1 cellular context compared by ENCODE assay signal in the genomic region with DNA sequence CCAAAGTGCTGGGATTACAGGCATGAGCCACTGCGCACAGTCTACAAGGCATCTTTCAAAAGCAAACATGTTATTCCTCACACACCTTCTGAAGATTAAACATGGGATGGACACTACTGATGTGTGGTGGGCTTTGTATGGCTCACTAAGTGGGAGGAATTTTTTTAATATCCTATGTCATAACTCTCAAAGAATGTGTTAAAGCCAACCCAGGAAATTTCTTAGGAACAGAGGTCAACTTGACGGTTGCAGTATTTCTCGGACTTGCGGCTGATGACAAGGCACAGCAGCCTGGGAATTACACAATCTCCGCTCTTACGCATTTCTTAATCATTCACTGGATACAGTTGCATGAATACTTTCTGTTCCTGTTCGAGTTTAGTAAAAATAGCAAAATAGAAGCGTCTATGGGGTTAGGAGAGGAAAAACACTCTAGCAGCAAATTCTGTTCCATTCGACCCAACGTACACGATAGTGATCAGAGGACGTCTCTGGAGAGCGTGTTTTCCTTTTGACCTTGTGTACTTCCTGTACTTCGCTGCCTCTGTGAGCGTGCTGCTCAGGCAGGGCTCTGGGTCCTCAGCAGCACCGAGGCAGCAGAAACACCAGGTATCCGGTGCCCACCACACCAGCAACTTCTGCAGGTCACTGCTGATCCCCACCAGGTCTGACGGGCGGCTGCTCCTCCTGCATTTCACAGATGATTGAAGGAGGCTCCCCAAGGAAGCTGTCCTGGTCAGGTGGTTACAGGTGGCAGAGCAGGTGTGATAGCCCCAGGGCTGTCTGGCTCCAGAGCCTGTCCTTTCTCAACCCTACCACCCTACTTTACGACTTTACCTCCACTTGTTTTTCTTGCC.
TF ChIP-seq lines count a peak whose summit lies in the region.

No MANE protein-coding gene starts in this region.

TF ChIP-seq in HepG2, 621 proteins besides CTCF, POLR2A, EP300 and RAD21 (continued from another document):
- TF ChIP-seq PAX8 (CRISPR knock-in tag; IDR thresholded peaks at IDR 0.05; ENCODE audit: borderline replicate concordance) (no peak), THAP11 (CRISPR knock-in tag; IDR thresholded peaks at IDR 0.05) (no peak), CEBPG (CRISPR knock-in tag; IDR thresholded peaks at IDR 0.05) (peak; percentile 80), ZNF598 (CRISPR knock-in tag; IDR thresholded peaks at IDR 0.05; ENCODE audit: borderline replicate concordance) (no peak), ZKSCAN1 (IDR thresholded peaks at IDR 0.05; ENCODE audit: low read length) (no peak), ZFP62 (CRISPR knock-in tag; IDR thresholded peaks at IDR 0.05) (no peak), ZKSCAN8 (CRISPR knock-in tag; IDR thresholded peaks at IDR 0.05; ENCODE audit: borderline replicate concordance) (0 out of 2 replicates have a peak, but pooled peaks have one; percentile 34), RBAK (CRISPR knock-in tag; IDR thresholded peaks at IDR 0.05) (no peak), TEAD2 (CRISPR knock-in tag; IDR thresholded peaks at IDR 0.05) (no peak)
- TF ChIP-seq, protein P1, sequence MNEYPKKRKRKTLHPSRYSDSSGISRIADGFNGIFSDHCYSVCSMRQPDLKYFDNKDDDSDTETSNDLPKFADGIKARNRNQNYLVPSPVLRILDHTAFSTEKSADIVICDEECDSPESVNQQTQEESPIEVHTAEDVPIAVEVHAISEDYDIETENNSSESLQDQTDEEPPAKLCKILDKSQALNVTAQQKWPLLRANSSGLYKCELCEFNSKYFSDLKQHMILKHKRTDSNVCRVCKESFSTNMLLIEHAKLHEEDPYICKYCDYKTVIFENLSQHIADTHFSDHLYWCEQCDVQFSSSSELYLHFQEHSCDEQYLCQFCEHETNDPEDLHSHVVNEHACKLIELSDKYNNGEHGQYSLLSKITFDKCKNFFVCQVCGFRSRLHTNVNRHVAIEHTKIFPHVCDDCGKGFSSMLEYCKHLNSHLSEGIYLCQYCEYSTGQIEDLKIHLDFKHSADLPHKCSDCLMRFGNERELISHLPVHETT (CRISPR knock-in tag; conservative IDR thresholded peaks at IDR 0.05) = no peak
- TF ChIP-seq, protein P2, sequence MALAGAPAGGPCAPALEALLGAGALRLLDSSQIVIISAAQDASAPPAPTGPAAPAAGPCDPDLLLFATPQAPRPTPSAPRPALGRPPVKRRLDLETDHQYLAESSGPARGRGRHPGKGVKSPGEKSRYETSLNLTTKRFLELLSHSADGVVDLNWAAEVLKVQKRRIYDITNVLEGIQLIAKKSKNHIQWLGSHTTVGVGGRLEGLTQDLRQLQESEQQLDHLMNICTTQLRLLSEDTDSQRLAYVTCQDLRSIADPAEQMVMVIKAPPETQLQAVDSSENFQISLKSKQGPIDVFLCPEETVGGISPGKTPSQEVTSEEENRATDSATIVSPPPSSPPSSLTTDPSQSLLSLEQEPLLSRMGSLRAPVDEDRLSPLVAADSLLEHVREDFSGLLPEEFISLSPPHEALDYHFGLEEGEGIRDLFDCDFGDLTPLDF (CRISPR knock-in tag; IDR thresholded peaks at IDR 0.05) = no peak
- TF ChIP-seq, protein P3, sequence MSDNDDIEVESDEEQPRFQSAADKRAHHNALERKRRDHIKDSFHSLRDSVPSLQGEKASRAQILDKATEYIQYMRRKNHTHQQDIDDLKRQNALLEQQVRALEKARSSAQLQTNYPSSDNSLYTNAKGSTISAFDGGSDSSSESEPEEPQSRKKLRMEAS (IDR thresholded peaks at IDR 0.05) = peak; percentile 59; the same call in 1 of the 2 replicates
- TF ChIP-seq, protein P4, sequence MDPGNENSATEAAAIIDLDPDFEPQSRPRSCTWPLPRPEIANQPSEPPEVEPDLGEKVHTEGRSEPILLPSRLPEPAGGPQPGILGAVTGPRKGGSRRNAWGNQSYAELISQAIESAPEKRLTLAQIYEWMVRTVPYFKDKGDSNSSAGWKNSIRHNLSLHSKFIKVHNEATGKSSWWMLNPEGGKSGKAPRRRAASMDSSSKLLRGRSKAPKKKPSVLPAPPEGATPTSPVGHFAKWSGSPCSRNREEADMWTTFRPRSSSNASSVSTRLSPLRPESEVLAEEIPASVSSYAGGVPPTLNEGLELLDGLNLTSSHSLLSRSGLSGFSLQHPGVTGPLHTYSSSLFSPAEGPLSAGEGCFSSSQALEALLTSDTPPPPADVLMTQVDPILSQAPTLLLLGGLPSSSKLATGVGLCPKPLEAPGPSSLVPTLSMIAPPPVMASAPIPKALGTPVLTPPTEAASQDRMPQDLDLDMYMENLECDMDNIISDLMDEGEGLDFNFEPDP (CRISPR knock-in tag; conservative IDR thresholded peaks at IDR 0.05) = no peak
- TF ChIP-seq, protein P5, sequence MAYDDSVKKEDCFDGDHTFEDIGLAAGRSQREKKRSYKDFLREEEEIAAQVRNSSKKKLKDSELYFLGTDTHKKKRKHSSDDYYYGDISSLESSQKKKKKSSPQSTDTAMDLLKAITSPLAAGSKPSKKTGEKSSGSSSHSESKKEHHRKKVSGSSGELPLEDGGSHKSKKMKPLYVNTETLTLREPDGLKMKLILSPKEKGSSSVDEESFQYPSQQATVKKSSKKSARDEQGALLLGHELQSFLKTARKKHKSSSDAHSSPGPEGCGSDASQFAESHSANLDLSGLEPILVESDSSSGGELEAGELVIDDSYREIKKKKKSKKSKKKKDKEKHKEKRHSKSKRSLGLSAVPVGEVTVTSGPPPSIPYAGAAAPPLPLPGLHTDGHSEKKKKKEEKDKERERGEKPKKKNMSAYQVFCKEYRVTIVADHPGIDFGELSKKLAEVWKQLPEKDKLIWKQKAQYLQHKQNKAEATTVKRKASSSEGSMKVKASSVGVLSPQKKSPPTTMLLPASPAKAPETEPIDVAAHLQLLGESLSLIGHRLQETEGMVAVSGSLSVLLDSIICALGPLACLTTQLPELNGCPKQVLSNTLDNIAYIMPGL (CRISPR knock-in tag; IDR thresholded peaks at IDR 0.05; ENCODE audit: borderline replicate concordance in 1 of 2, low read depth in 1 of 2) = peak; percentile 21 to 28; a peak in 1 of 4 replicates
- TF ChIP-seq, protein P6, sequence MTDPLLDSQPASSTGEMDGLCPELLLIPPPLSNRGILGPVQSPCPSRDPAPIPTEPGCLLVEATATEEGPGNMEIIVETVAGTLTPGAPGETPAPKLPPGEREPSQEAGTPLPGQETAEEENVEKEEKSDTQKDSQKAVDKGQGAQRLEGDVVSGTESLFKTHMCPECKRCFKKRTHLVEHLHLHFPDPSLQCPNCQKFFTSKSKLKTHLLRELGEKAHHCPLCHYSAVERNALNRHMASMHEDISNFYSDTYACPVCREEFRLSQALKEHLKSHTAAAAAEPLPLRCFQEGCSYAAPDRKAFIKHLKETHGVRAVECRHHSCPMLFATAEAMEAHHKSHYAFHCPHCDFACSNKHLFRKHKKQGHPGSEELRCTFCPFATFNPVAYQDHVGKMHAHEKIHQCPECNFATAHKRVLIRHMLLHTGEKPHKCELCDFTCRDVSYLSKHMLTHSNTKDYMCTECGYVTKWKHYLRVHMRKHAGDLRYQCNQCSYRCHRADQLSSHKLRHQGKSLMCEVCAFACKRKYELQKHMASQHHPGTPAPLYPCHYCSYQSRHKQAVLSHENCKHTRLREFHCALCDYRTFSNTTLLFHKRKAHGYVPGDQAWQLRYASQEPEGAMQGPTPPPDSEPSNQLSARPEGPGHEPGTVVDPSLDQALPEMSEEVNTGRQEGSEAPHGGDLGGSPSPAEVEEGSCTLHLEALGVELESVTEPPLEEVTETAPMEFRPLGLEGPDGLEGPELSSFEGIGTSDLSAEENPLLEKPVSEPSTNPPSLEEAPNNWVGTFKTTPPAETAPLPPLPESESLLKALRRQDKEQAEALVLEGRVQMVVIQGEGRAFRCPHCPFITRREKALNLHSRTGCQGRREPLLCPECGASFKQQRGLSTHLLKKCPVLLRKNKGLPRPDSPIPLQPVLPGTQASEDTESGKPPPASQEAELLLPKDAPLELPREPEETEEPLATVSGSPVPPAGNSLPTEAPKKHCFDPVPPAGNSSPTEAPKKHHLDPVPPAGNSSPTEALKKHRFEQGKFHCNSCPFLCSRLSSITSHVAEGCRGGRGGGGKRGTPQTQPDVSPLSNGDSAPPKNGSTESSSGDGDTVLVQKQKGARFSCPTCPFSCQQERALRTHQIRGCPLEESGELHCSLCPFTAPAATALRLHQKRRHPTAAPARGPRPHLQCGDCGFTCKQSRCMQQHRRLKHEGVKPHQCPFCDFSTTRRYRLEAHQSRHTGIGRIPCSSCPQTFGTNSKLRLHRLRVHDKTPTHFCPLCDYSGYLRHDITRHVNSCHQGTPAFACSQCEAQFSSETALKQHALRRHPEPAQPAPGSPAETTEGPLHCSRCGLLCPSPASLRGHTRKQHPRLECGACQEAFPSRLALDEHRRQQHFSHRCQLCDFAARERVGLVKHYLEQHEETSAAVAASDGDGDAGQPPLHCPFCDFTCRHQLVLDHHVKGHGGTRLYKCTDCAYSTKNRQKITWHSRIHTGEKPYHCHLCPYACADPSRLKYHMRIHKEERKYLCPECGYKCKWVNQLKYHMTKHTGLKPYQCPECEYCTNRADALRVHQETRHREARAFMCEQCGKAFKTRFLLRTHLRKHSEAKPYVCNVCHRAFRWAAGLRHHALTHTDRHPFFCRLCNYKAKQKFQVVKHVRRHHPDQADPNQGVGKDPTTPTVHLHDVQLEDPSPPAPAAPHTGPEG (CRISPR knock-in tag; IDR thresholded peaks at IDR 0.05) = no peak
